Comparison of ENCODE assay signal across 24 cellular contexts in the genomic region with DNA sequence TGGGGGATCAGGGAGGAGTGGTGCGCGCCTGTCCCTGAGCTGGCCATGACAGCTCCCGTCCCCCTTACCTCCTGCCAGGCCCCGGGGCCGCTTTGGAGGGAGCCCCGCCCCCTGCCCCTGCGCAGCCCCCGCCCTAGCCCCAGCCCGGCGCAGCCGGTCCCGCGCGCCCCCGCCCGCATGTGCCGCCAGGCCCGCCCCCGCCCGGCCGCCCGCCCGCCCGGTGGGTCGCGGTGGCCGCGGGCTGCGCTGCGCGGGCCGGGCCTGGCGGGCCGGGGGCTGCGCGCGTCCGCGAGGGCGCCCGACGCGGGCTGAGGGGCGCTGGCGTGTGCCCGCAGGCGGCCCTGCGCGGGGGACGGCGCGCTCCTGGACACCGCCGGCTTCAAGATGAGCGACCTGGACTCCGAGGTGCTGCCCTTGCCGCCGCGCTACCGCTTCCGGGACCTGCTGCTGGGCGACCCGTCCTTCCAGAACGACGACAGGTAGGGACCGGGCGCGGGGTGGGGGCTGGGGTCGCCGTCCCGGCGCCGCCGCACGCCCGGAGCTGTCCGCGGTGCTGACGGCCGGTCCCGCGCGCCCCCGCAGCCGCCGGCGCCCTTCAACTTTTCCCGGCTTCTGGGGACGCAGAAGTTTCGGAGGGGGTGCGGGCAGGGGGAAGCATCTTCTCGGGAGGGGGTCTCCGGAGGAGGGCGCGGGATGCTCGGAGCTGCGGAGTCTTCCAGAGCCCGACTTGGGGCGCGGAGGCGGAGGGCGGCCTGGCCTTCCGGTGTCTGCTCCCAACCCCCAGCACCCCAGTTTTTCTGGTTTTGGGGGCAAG. TPM values are rescaled to one million over a fixed set of nuclear protein-coding genes. Genes with fewer than 3 reads are reported as not detected.
DNase-seq lines count a peak whose midpoint lies in the region; ATAC-seq and TF ChIP-seq lines count a peak whose summit lies in the region.
"Had no signal": no experiment of that assay in that cellular context is flagged by ENCODE, and none has a peak within 500 bp of the region (broad histone marks: within the 10 kb centered on the region; RNA-seq: fewer than 3 reads in every experiment).

No MANE protein-coding gene starts in this region.

- H3K4me1 ChIP-seq in cardiac muscle cell (ENCODE audit: low read depth) = no peaks in the 10 kb centered on the region
- H3K4me1 ChIP-seq in adipocyte (ENCODE audit: control insufficient read depth, insufficient read depth, low read length) = no peaks in the 10 kb centered on the region
- no peaks in the 10 kb centered on the region for H3K4me1 ChIP-seq in iPS-20b (ENCODE audit: insufficient read depth, low read length)
- H3K4me1 ChIP-seq: left lung, sigmoid colon, SJCRH30 had no signal

- no peak for ATAC-seq in GM19467 (IDR thresholded peaks at IDR 0.05; ENCODE audit: unreplicated experiment)
- ATAC-seq: activated naive CD8-positive, alpha-beta T cell treated with anti-CD3 and anti-CD28 coated beads, Interleukin-2, amount 50 U/mL, for 24 hours; activated T-cell treated with anti-CD3 and anti-CD28 coated beads, Interleukin-2, amount 50 U/mL, for 72 hours; left lung; naive thymus-derived CD4-positive, alpha-beta T cell had no signal

- H3K9me3 ChIP-seq in cardiac muscle cell (ENCODE audit: low read depth) = no peaks in the 10 kb centered on the region
- no peaks in the 10 kb centered on the region for H3K9me3 ChIP-seq in adipocyte (ENCODE audit: control insufficient read depth, low read length)
- H3K9me3 ChIP-seq in iPS-20b (ENCODE audit: insufficient read depth, low read depth, low read length) = no peaks in the 10 kb centered on the region
- H3K9me3 ChIP-seq: left lung, sigmoid colon, SJCRH30, tibial artery had no signal

- no peaks in the 10 kb centered on the region for H3K36me3 ChIP-seq in cardiac muscle cell
- H3K36me3 ChIP-seq in adipocyte (ENCODE audit: control insufficient read depth, insufficient read depth, low read length, severe bottlenecking) = no peaks in the 10 kb centered on the region
- no peaks in the 10 kb centered on the region for H3K36me3 ChIP-seq in iPS-20b (ENCODE audit: insufficient read depth, low read depth, low read length)
- H3K36me3 ChIP-seq: left lung, sigmoid colon, SJCRH30, tibial artery had no signal

- TF ChIP-seq CTCF in cardiac muscle cell (IDR thresholded peaks at IDR 0.05; ENCODE audit: low read depth, low read length) = no peak
- no peak for TF ChIP-seq CTCF in GM20000 (IDR thresholded peaks at IDR 0.05; ENCODE audit: extremely low read depth, missing control alignments)

- H3K4me3 ChIP-seq in cardiac muscle cell (peak overlapping the region; percentile 18), adipocyte (ENCODE audit: low read length) (no peak overlapping the region), iPS-20b (ENCODE audit: low read length) (peak overlapping the region; percentile 26; the same call in 1 of the 2 replicates)
- H3K4me3 ChIP-seq: left lung, sigmoid colon, SJCRH30, tibial artery had no signal

- H3K9ac ChIP-seq in adipocyte (ENCODE audit: low read length) (no peak overlapping the region), iPS-20b (ENCODE audit: low read depth, low read length) (no peak overlapping the region)
- H3K9ac ChIP-seq: KMS-11 had no signal

- H3K27ac ChIP-seq in cardiac muscle cell (no peak overlapping the region), iPS-20b (ENCODE audit: low read length) (no peak overlapping the region), temporal lobe (ENCODE audit: low read depth, low read length) (peak overlapping the region; percentile 65)
- H3K27ac ChIP-seq: KMS-11, left lung, sigmoid colon, SJCRH30, tibial artery had no signal

- H3K27me3 ChIP-seq in cardiac muscle cell (peaks cover 88% of the 10 kb centered on the region), adipocyte (replicated peaks; ENCODE audit: control insufficient read depth, insufficient read depth, low read length) (peaks cover 65% of the 10 kb centered on the region), iPS-20b (ENCODE audit: insufficient read depth, low read length) (peaks cover 41% of the 10 kb centered on the region)
- H3K27me3 ChIP-seq: SJCRH30 had no signal

- intact Hi-C loops in cardiac septum (cut with DNase I) = no loop called here

- DNase-seq in cardiac muscle cell (ENCODE audit: low read depth in 1 of 2, low spot score in 1 of 2) (peak in 1 of 2 donors; percentile 73), cardiac septum (ENCODE audit: low spot score) (no peak), adipocyte (ENCODE audit: low read depth) (peak; percentile 7), GM20000 (ENCODE audit: low spot score) (no peak)
- DNase-seq in activated T-cell treated with anti-CD3 and anti-CD28 coated beads, Interleukin-2, amount 50 U/mL, for 48 hours = no peak
- DNase-seq: activated naive CD8-positive, alpha-beta T cell treated with anti-CD3 and anti-CD28 coated beads, Interleukin-2, amount 50 U/mL, for 24 hours; activated T-cell treated with anti-CD3 and anti-CD28 coated beads, Interleukin-2, amount 50 U/mL, for 72 hours; cerebellar nuclear complex; left lung; naive thymus-derived CD4-positive, alpha-beta T cell; NCI-H1436 treated with DMSO at 0.1 percent for 48 hours; sigmoid colon; SJCRH30; stimulated activated CD4-positive, alpha-beta T cell treated with anti-CD3 and anti-CD28 coated beads, Interleukin-4, amount 100 ng/mL, for 24 hours; T1000; tibial artery had no signal

RNA-seq across cellular contexts. Expression of gene KCNT1, which starts 12.5 kb away (rescaled TPM):
- total RNA-seq in cardiac muscle cell (0.11 and 0.12 TPM in 2 replicates), cardiac septum (1.2 TPM), temporal lobe (3.9 TPM)
- polyA plus RNA-seq in cardiac muscle cell = 0.02 and 0.20 TPM in 2 replicates
- total RNA-seq: activated T-cell treated with anti-CD3 and anti-CD28 coated beads, Interleukin-2, amount 50 U/mL, for 72 hours; epithelial cell of proximal tubule; H4; NCI-H460; OCI-LY7 had no signal
- polyA plus RNA-seq: naive thymus-derived CD4-positive, alpha-beta T cell had no signal

RNA-seq across cellular contexts. Expression of gene SOHLH1, which starts 15.2 kb away (rescaled TPM):
- total RNA-seq in cardiac muscle cell = not detected in 2 replicates
- not detected in 2 replicates for polyA plus RNA-seq in cardiac muscle cell
- total RNA-seq in cardiac septum = not detected
- total RNA-seq in temporal lobe = not detected
- total RNA-seq: activated T-cell treated with anti-CD3 and anti-CD28 coated beads, Interleukin-2, amount 50 U/mL, for 72 hours; epithelial cell of proximal tubule; H4; left lung; naive thymus-derived CD4-positive, alpha-beta T cell; NCI-H460; OCI-LY7; sigmoid colon had no signal
- polyA plus RNA-seq: naive thymus-derived CD4-positive, alpha-beta T cell; sigmoid colon had no signal

RNA-seq across cellular contexts. Expression of gene LCN9, which starts 51.3 kb away (rescaled TPM):
- total RNA-seq in cardiac muscle cell (not detected in 2 replicates), cardiac septum (not detected), temporal lobe (not detected)
- 0.17 TPM in 1 of 2 replicates, not detected in the other for polyA plus RNA-seq in cardiac muscle cell
- total RNA-seq: activated T-cell treated with anti-CD3 and anti-CD28 coated beads, Interleukin-2, amount 50 U/mL, for 72 hours; epithelial cell of proximal tubule; H4; left lung; naive thymus-derived CD4-positive, alpha-beta T cell; NCI-H460; OCI-LY7; sigmoid colon; SJCRH30 had no signal
- polyA plus RNA-seq: naive thymus-derived CD4-positive, alpha-beta T cell; sigmoid colon had no signal
